In genomic region chr13:93561553-93561952, GRCh38 we compare ENCODE assay signal across 1 cellular context.
TF ChIP-seq lines count a peak whose summit lies in the region.

No MANE protein-coding gene starts in this region.

TF ChIP-seq in WTC11, 78 proteins besides CTCF, POLR2A, EP300 and RAD21 (continued from another document):
- no peak for TF ChIP-seq ARID4B (CRISPR knock-in tag; IDR thresholded peaks at IDR 0.05; ENCODE audit: borderline replicate concordance)
- no peak for TF ChIP-seq IRF2 (CRISPR knock-in tag; IDR thresholded peaks at IDR 0.05; ENCODE audit: borderline replicate concordance, low read depth)
- TF ChIP-seq, protein P1, sequence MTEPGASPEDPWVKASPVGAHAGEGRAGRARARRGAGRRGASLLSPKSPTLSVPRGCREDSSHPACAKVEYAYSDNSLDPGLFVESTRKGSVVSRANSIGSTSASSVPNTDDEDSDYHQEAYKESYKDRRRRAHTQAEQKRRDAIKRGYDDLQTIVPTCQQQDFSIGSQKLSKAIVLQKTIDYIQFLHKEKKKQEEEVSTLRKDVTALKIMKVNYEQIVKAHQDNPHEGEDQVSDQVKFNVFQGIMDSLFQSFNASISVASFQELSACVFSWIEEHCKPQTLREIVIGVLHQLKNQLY (CRISPR knock-in tag; IDR thresholded peaks at IDR 0.05): no peak
- no peak for TF ChIP-seq CBFB (CRISPR knock-in tag; IDR thresholded peaks at IDR 0.05; ENCODE audit: low read depth)
- no peak for TF ChIP-seq NFATC4 (CRISPR knock-in tag; IDR thresholded peaks at IDR 0.05)
- no peak for TF ChIP-seq NR3C1 (CRISPR knock-in tag; conservative IDR thresholded peaks at IDR 0.05; ENCODE audit: low read depth)
